In genomic region chr10:119738962-119739361, GRCh38 we compare ENCODE assay signal across 14 cellular contexts.
"Had no signal": no experiment of that assay in that cellular context is flagged by ENCODE, and none has a peak within 500 bp of the region (broad histone marks: within the 10 kb centered on the region; RNA-seq: fewer than 3 reads in every experiment).

No MANE protein-coding gene starts in this region.

- H3K4me3 Mint-ChIP-seq: activated naive CD8-positive, alpha-beta T cell treated with anti-CD3 and anti-CD28 coated beads, Interleukin-2, amount 50 U/mL, for 24 hours; activated T-helper 1 cell treated with anti-CD3 and anti-CD28 coated beads, Interleukin-12 subunit alpha, Interleukin-12 subunit beta, Interleukin-2, Interleukin-4 antibody, amounts not matched to agents 30 ng/mL and 10 ng/mL and 1 ng/mL, durations not matched to agents 14 hours and 24 hours and 36 hours had no signal

- H3K27me3 ChIP-seq: gastrocnemius medialis, heart left ventricle, pancreas, sigmoid colon, uterus had no signal

- H3K9me3 ChIP-seq: gastrocnemius medialis, heart left ventricle, pancreas, sigmoid colon, uterus had no signal

- H3K4me3 ChIP-seq: gastrocnemius medialis, heart left ventricle, lung, pancreas, sigmoid colon, uterus had no signal

- H3K27me3 Mint-ChIP-seq: activated naive CD8-positive, alpha-beta T cell treated with anti-CD3 and anti-CD28 coated beads, Interleukin-2, amount 50 U/mL, for 24 hours; naive B cell had no signal

- H3K9me3 Mint-ChIP-seq: activated naive CD8-positive, alpha-beta T cell treated with anti-CD3 and anti-CD28 coated beads, Interleukin-2, amount 50 U/mL, for 24 hours; activated T-helper 1 cell treated with anti-CD3 and anti-CD28 coated beads, Interleukin-12 subunit alpha, Interleukin-12 subunit beta, Interleukin-2, Interleukin-4 antibody, amounts not matched to agents 30 ng/mL and 10 ng/mL and 1 ng/mL, durations not matched to agents 14 hours and 24 hours and 36 hours; naive B cell had no signal

- DNase-seq: activated CD4-positive, CD25-positive, alpha-beta regulatory T cell treated with anti-CD3 and anti-CD28 coated beads, Interleukin-2, amount 50 U/mL, for 72 hours; activated naive CD4-positive, alpha-beta T cell; activated naive CD8-positive, alpha-beta T cell treated with anti-CD3 and anti-CD28 coated beads, Interleukin-2, amount 50 U/mL, for 24 hours; aorta; effector memory CD4-positive, alpha-beta T cell; gastrocnemius medialis; heart left ventricle; naive B cell; pancreas; sigmoid colon; stimulated activated CD4-positive, alpha-beta T cell treated with anti-CD3 and anti-CD28 coated beads, Interleukin-2, amount 100 ng/mL, for 24 hours; uterus had no signal

- H3K36me3 ChIP-seq: gastrocnemius medialis, heart left ventricle, pancreas, sigmoid colon, uterus had no signal

- ATAC-seq: activated naive CD8-positive, alpha-beta T cell treated with anti-CD3 and anti-CD28 coated beads, Interleukin-2, amount 50 U/mL, for 24 hours; gastrocnemius medialis; heart left ventricle; pancreas had no signal

- H3K27ac Mint-ChIP-seq: activated naive CD8-positive, alpha-beta T cell treated with anti-CD3 and anti-CD28 coated beads, Interleukin-2, amount 50 U/mL, for 24 hours; activated T-helper 1 cell treated with anti-CD3 and anti-CD28 coated beads, Interleukin-12 subunit alpha, Interleukin-12 subunit beta, Interleukin-2, Interleukin-4 antibody, amounts not matched to agents 30 ng/mL and 10 ng/mL and 1 ng/mL, durations not matched to agents 14 hours and 24 hours and 36 hours had no signal

- H3K36me3 Mint-ChIP-seq: naive B cell had no signal
